8 cellular contexts compared by ENCODE assay signal in the genomic region with DNA sequence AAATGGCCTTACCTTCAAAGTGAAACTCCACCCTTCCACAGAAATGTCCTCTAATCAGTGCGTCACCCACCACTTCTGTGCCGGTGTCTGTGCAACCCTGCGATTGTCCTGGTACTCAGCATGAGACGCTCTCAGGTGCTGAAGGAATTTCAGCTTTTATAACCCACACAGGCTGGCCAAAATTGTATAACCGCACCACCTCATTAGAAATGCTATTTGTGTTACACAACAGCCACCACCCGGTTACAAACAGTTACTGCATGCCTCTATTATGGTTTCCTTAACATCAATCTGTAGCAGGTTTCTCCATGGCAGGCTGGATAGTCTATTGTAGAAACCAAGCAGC. TPM values are rescaled to one million over a fixed set of nuclear protein-coding genes. Genes with fewer than 3 reads are reported as not detected.
DNase-seq lines count a peak whose midpoint lies in the region; ATAC-seq and TF ChIP-seq lines count a peak whose summit lies in the region.

No MANE protein-coding gene starts in this region.

- ATAC-seq in GM18498 (IDR thresholded peaks at IDR 0.05; ENCODE audit: unreplicated experiment) (peak; percentile 71), HG03457 (IDR thresholded peaks at IDR 0.05; ENCODE audit: unreplicated experiment) (no peak)

- H3K27me3 ChIP-seq in ovary, result no peaks in the 10 kb centered on the region
- H3K27me3 ChIP-seq in effector memory CD4-positive, alpha-beta T cell (replicated peaks; ENCODE audit: control insufficient read depth, insufficient read depth, low read length, poor library complexity, severe bottlenecking), result no peaks in the 10 kb centered on the region

- TF ChIP-seq EP300 in ovary (IDR thresholded peaks at IDR 0.05), result no peak

- H3K4me1 ChIP-seq in ovary (ENCODE audit: insufficient read depth), result peaks cover 14% of the 10 kb centered on the region
- no peaks in the 10 kb centered on the region for H3K4me1 ChIP-seq in effector memory CD4-positive, alpha-beta T cell (ENCODE audit: control insufficient read depth, insufficient read depth, low read length, poor library complexity, severe bottlenecking)

- peak; percentile 68 for DNase-seq in AG10803 (ENCODE audit: low read depth)
- DNase-seq in HT-29 (ENCODE audit: low spot score), result peak; percentile 73
- peak; percentile 68 for DNase-seq in activated CD4-positive, alpha-beta memory T cell treated with anti-CD3 and anti-CD28 coated beads for 36 hours
- peak; percentile 72 for DNase-seq in fibroblast of peridontal ligament (ENCODE audit: extremely low read depth)
- DNase-seq in ovary, result no peak
- no peak for DNase-seq in effector memory CD4-positive, alpha-beta T cell

- H3K36me3 ChIP-seq in ovary, result no peaks in the 10 kb centered on the region
- peaks cover 5% of the 10 kb centered on the region for H3K36me3 ChIP-seq in effector memory CD4-positive, alpha-beta T cell (ENCODE audit: control insufficient read depth, insufficient read depth, low read length)

- H3K9me3 ChIP-seq in ovary, result no peaks in the 10 kb centered on the region
- H3K9me3 ChIP-seq in effector memory CD4-positive, alpha-beta T cell (ENCODE audit: control insufficient read depth, low read length), result no peaks in the 10 kb centered on the region

- H3K27ac Mint-ChIP-seq in activated CD4-positive, alpha-beta memory T cell treated with anti-CD3 and anti-CD28 coated beads for 36 hours, result peak overlapping the region; percentile 60

- TF ChIP-seq CTCF in AG10803 (conservative IDR thresholded peaks at IDR 0.05; ENCODE audit: low read length), result peak; percentile 76
- peak; percentile 21 to 54 (median 50) for TF ChIP-seq CTCF in ovary (IDR thresholded peaks at IDR 0.05)

- H3K4me1 Mint-ChIP-seq in activated CD4-positive, alpha-beta memory T cell treated with anti-CD3 and anti-CD28 coated beads for 36 hours (ENCODE audit: low read depth), result peaks cover 40% of the 10 kb centered on the region

- H3K36me3 Mint-ChIP-seq in activated CD4-positive, alpha-beta memory T cell treated with anti-CD3 and anti-CD28 coated beads for 36 hours, result peaks cover 11% of the 10 kb centered on the region

- peak overlapping the region; percentile 59 for H3K4me3 Mint-ChIP-seq in activated CD4-positive, alpha-beta memory T cell treated with anti-CD3 and anti-CD28 coated beads for 36 hours

- no peak for TF ChIP-seq POLR2A in ovary (IDR thresholded peaks at IDR 0.05)

- no peak overlapping the region for H3K27ac ChIP-seq in ovary
- H3K27ac ChIP-seq in effector memory CD4-positive, alpha-beta T cell (ENCODE audit: insufficient read depth, low read length, poor library complexity, severe bottlenecking), result no peak overlapping the region

- intact Hi-C loops in activated CD4-positive, alpha-beta memory T cell treated with anti-CD3 and anti-CD28 coated beads for 36 hours (cut with micrococcal nuclease), result loop anchor here (2.0 kb wide), 1 partner anchor 135 kb away; no protein-coding TSS in a partner anchor
- intact Hi-C loops in ovary (cut with DNase I), result no loop called here

- CTCF ChIA-PET in activated CD4-positive, alpha-beta memory T cell treated with anti-CD3 and anti-CD28 coated beads for 36 hours (lab: Charles Lee), result interaction anchor here (1.0 to 2.3 kb wide), 8 partner anchors 107 to 229 kb away, joined by 3 to 7 read pairs (median 3); no protein-coding TSS in a partner anchor

- H3K27me3 Mint-ChIP-seq in activated CD4-positive, alpha-beta memory T cell treated with anti-CD3 and anti-CD28 coated beads for 36 hours, result no peaks in the 10 kb centered on the region

- POLR2A ChIA-PET in activated CD4-positive, alpha-beta memory T cell treated with anti-CD3 and anti-CD28 coated beads for 36 hours (lab: Charles Lee), result interaction anchor here (0.6 to 1.0 kb wide), 3 partner anchors 135 to 731 kb away, joined by 3 to 4 read pairs (median 3); no protein-coding TSS in a partner anchor

- WGBS in ovary, 3 donors, result 41 to 46% (median 42%) methylated on average over 6 of the region's 6 CpGs

- peaks cover 4% of the 10 kb centered on the region for H3K9me3 Mint-ChIP-seq in activated CD4-positive, alpha-beta memory T cell treated with anti-CD3 and anti-CD28 coated beads for 36 hours

- H3K4me3 ChIP-seq in AG10803 (ENCODE audit: low read length) (no peak overlapping the region), ovary (no peak overlapping the region)
- no peak overlapping the region for H3K4me3 ChIP-seq in effector memory CD4-positive, alpha-beta T cell (ENCODE audit: insufficient read depth, low read depth, low read length, poor library complexity, severe bottlenecking)

RNA-seq across cellular contexts. Expression of a gene that starts 51.5 kb away (rescaled TPM):
- 2.6 and 4.3 TPM in 2 replicates for total RNA-seq in HT-29 (2014; rRNA removed; shearing (Covaris generic))
- 10 to 100 TPM; 14.0 to 14.9 TPM for total RNA-seq in activated CD4-positive, alpha-beta memory T cell treated with anti-CD3 and anti-CD28 coated beads for 36 hours
- total RNA-seq in ovary, result 10 to 100 TPM; 28.7 to 95.6 (median 61.0) TPM
- 10 to 100 TPM; 36.1 to 62.9 TPM for polyA plus RNA-seq in ovary

Comparison
In these comparisons a context has a peak if more than half of its experiments do, and no peak if none do; other contexts are left out.
1. DNase-seq: peak in AG10803 (single experiment), HT-29 (single experiment), activated CD4-positive, alpha-beta memory T cell treated with anti-CD3 and anti-CD28 coated beads for 36 hours (single experiment) and fibroblast of peridontal ligament (single experiment); none in ovary (0 of 5) and effector memory CD4-positive, alpha-beta T cell (0 of 3).